Comparison of ENCODE assay signal across 25 cellular contexts in the genomic region with DNA sequence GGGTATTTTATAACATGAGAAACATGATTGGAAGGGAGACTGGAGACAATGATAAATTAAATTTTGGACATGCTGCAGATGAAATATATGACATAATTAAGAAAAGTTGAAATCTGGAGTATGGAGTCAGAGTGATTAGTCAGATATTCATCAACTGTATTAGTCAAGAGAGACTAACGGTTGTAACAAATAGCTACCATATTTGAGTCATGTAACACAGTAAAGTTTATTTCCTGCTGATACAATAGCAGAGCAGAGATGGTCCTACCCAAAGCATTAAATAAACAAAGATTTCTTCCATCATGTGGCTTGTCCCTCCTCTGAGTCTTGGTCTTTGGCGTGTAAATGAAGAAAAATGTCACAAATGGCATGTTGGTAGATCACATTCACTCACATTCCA.
"Had no signal": no experiment of that assay in that cellular context is flagged by ENCODE, and none has a peak within 500 bp of the region (broad histone marks: within the 10 kb centered on the region; RNA-seq: fewer than 3 reads in every experiment).

No MANE protein-coding gene starts in this region.

- H3K4me1 Mint-ChIP-seq: activated CD4-positive, alpha-beta T cell treated with anti-CD3 and anti-CD28 coated beads, Interleukin-2, amount 10 ng/mL, durations not matched to agents 7 days and 5 days; nephron progenitor cell; T-helper 17 cell had no signal

- H3K4me3 Mint-ChIP-seq: activated CD4-positive, alpha-beta T cell treated with anti-CD3 and anti-CD28 coated beads, Interleukin-2, amount 10 ng/mL, durations not matched to agents 7 days and 5 days; activated CD8-positive, alpha-beta T cell treated with anti-CD3 and anti-CD28 coated beads, Interleukin-2, amount 10 ng/mL, durations not matched to agents 7 days and 5 days; activated T-helper 1 cell treated with anti-CD3 and anti-CD28 coated beads, Interleukin-12 subunit alpha, Interleukin-12 subunit beta, Interleukin-2, Interleukin-4 antibody, amounts not matched to agents 30 ng/mL and 10 ng/mL and 1 ng/mL, durations not matched to agents 14 hours and 24 hours and 36 hours; nephron progenitor cell; stimulated activated naive CD8-positive, alpha-beta T cell treated with anti-CD3 and anti-CD28 coated beads, Interleukin-15, Interleukin-2, amounts not matched to agents 100 ng/mL and 50 ng/mL, for 24 hours; T-helper 17 cell had no signal

- H3K9me3 Mint-ChIP-seq: activated CD4-positive, alpha-beta T cell treated with anti-CD3 and anti-CD28 coated beads, Interleukin-2, amount 10 ng/mL, durations not matched to agents 7 days and 5 days; activated T-helper 1 cell treated with anti-CD3 and anti-CD28 coated beads, Interleukin-12 subunit alpha, Interleukin-12 subunit beta, Interleukin-2, Interleukin-4 antibody, amounts not matched to agents 30 ng/mL and 10 ng/mL and 1 ng/mL, durations not matched to agents 14 hours and 24 hours and 36 hours; nephron progenitor cell had no signal

- H3K27me3 ChIP-seq: brain microvascular endothelial cell, colonic mucosa, esophagus squamous epithelium, right lobe of liver, tibial artery had no signal

- ATAC-seq: activated CD4-positive, CD25-positive, alpha-beta regulatory T cell treated with anti-CD3 and anti-CD28 coated beads, Interleukin-2, amount 50 U/mL, for 24 hours; activated CD8-positive, alpha-beta T cell treated with anti-CD3 and anti-CD28 coated beads, Interleukin-2, amount 10 ng/mL, durations not matched to agents 7 days and 5 days; left lobe of liver; lower lobe of right lung; mucosa of descending colon; right lobe of liver; T-helper 17 cell had no signal

- H3K36me3 ChIP-seq: brain microvascular endothelial cell, colonic mucosa, esophagus squamous epithelium, lower lobe of right lung, right lobe of liver, tibial artery had no signal

- H3K27ac ChIP-seq: brain microvascular endothelial cell, colonic mucosa, dorsolateral prefrontal cortex, esophagus squamous epithelium, lower lobe of right lung, right lobe of liver, skin epidermis, tibial artery, VCaP had no signal

- H3K27me3 Mint-ChIP-seq: activated CD4-positive, alpha-beta T cell treated with anti-CD3 and anti-CD28 coated beads, Interleukin-2, amount 10 ng/mL, durations not matched to agents 7 days and 5 days; stimulated activated naive CD8-positive, alpha-beta T cell treated with anti-CD3 and anti-CD28 coated beads, Interleukin-15, Interleukin-2, amounts not matched to agents 100 ng/mL and 50 ng/mL, for 24 hours; T-helper 17 cell had no signal

- H3K4me3 ChIP-seq: colonic mucosa, dorsolateral prefrontal cortex, esophagus squamous epithelium, lower lobe of right lung, mucosa of descending colon, right lobe of liver, skin epidermis, tibial artery had no signal

- H3K27ac Mint-ChIP-seq: activated CD4-positive, alpha-beta T cell treated with anti-CD3 and anti-CD28 coated beads, Interleukin-2, amount 10 ng/mL, durations not matched to agents 7 days and 5 days; activated CD8-positive, alpha-beta T cell treated with anti-CD3 and anti-CD28 coated beads, Interleukin-2, amount 10 ng/mL, durations not matched to agents 7 days and 5 days; activated T-helper 1 cell treated with anti-CD3 and anti-CD28 coated beads, Interleukin-12 subunit alpha, Interleukin-12 subunit beta, Interleukin-2, Interleukin-4 antibody, amounts not matched to agents 30 ng/mL and 10 ng/mL and 1 ng/mL, durations not matched to agents 14 hours and 24 hours and 36 hours; nephron progenitor cell; stimulated activated naive CD8-positive, alpha-beta T cell treated with anti-CD3 and anti-CD28 coated beads, Interleukin-15, Interleukin-2, amounts not matched to agents 100 ng/mL and 50 ng/mL, for 24 hours; T-helper 17 cell had no signal

- H3K4me1 ChIP-seq: colonic mucosa, esophagus squamous epithelium, lower lobe of right lung, right lobe of liver, tibial artery had no signal

- DNase-seq: activated CD4-positive, alpha-beta T cell treated with anti-CD3 and anti-CD28 coated beads, Interleukin-2, amount 10 ng/mL, durations not matched to agents 7 days and 5 days; activated CD8-positive, alpha-beta T cell treated with anti-CD3 and anti-CD28 coated beads, Interleukin-2, amount 10 ng/mL, durations not matched to agents 7 days and 5 days; activated gamma-delta T cell; activated naive CD4-positive, alpha-beta T cell treated with anti-CD3 and anti-CD28 coated beads, Interleukin-2, amount 50 U/mL, for 16 hours; aorta; brain microvascular endothelial cell; central memory CD4-positive, alpha-beta T cell; colonic mucosa; dorsolateral prefrontal cortex; esophagus squamous epithelium; lower lobe of right lung; mesendoderm; mucosa of descending colon; nephron progenitor cell; nucleus accumbens; right lobe of liver; stimulated activated CD4-positive, alpha-beta T cell treated with anti-CD3 and anti-CD28 coated beads, Interleukin-1b, Interleukin-23, amount 100 ng/mL, for 48 hours; T-helper 17 cell; tibial artery had no signal

- H3K9me3 ChIP-seq: colonic mucosa, esophagus squamous epithelium, lower lobe of right lung, mucosa of descending colon, right lobe of liver, tibial artery had no signal
